Comparison of ENCODE assay signal across 2 cellular contexts in genomic region chr10:10848488-10849111, GRCh38.
TF ChIP-seq lines count a peak whose summit lies in the region.

No MANE protein-coding gene starts in this region.

TF ChIP-seq in GM23338, 12 proteins besides CTCF, POLR2A, EP300 and RAD21 (continued from another document):
- no peak for TF ChIP-seq ZNF114 (CRISPR knock-in tag; IDR thresholded peaks at IDR 0.05)
- no peak for TF ChIP-seq EZH2phosphoT487 (IDR thresholded peaks at IDR 0.05; ENCODE audit: unreplicated experiment)
- no peak for TF ChIP-seq STAT1 (IDR thresholded peaks at IDR 0.05; ENCODE audit: unreplicated experiment)
- TF ChIP-seq ETS1 (IDR thresholded peaks at IDR 0.05) = no peak
- no peak for TF ChIP-seq EZH2 (IDR thresholded peaks at IDR 0.05; ENCODE audit: low read depth, unreplicated experiment)
- no peak for TF ChIP-seq ZNF462 (CRISPR knock-in tag; IDR thresholded peaks at IDR 0.05)
- no peak for TF ChIP-seq JUNB (IDR thresholded peaks at IDR 0.05; ENCODE audit: unreplicated experiment)
- TF ChIP-seq ZNF331 (CRISPR knock-in tag; IDR thresholded peaks at IDR 0.05; ENCODE audit: low read depth) = no peak
- TF ChIP-seq NANOG (IDR thresholded peaks at IDR 0.05; ENCODE audit: borderline replicate concordance) = no peak
- TF ChIP-seq REST (IDR thresholded peaks at IDR 0.05; ENCODE audit: unreplicated experiment) = no peak

TF ChIP-seq in H1, 55 proteins besides CTCF, POLR2A, EP300 and RAD21 (continued from another document):
- no peak for TF ChIP-seq EGR1 (IDR thresholded peaks at IDR 0.05; ENCODE audit: borderline replicate concordance, low read depth, low read length)
- no peak for TF ChIP-seq TEAD4 (IDR thresholded peaks at IDR 0.05; ENCODE audit: low read depth, low read length)
- TF ChIP-seq TBP (IDR thresholded peaks at IDR 0.05; ENCODE audit: low read depth, low read length) = no peak
- no peak for TF ChIP-seq JUND (IDR thresholded peaks at IDR 0.05; ENCODE audit: low read length)
- TF ChIP-seq EZH2 (IDR thresholded peaks at IDR 0.05; ENCODE audit: low read depth, low read length, severe bottlenecking) = no peak
- no peak for TF ChIP-seq GTF2F1 (IDR thresholded peaks at IDR 0.05; ENCODE audit: borderline replicate concordance, low read depth, low read length)
- no peak for TF ChIP-seq TCF12 (IDR thresholded peaks at IDR 0.05; ENCODE audit: low read depth, low read length)
- no peak for TF ChIP-seq SP1 (IDR thresholded peaks at IDR 0.05; ENCODE audit: low read depth, low read length)
- no peak for TF ChIP-seq RBBP5 (IDR thresholded peaks at IDR 0.05; ENCODE audit: borderline replicate concordance, low read depth, low read length)
